ENCODE assay signal across 21 cellular contexts in the genomic region with DNA sequence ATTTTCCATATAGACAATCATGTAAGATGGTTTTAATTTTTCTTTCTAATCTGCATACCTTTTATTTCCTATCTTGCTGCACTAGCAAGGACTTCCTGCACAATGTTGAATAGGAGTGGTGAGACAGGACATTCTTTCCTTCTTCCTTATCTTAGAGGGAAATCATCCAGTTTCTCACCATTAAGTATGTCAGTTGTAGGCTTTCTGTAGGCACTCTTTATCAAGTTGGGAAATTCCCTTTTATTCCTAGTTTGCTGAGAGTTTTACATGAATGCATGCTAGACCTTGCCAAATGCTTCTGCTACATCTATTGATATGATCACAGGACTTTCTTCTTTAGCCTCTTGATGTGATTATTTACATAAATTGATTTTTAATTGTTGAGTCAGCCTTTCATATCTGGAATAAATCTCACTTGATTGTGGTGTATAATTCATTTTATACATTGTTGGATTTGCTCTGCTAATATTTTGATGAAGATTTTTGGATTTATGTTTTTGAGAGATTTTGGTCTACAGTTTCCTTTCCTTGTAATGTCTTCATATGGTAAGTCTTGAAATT. TPM values are rescaled to one million over a fixed set of nuclear protein-coding genes. Genes with fewer than 3 reads are reported as not detected.
A peak's percentile ranks its signal among the peaks of the same experiment; 100 is the strongest.
DNase-seq lines count a peak whose midpoint lies in the region; ATAC-seq and TF ChIP-seq lines count a peak whose summit lies in the region.
"Had no signal": no experiment of that assay in that cellular context is flagged by ENCODE, and none has a peak within 500 bp of the region (broad histone marks: within the 10 kb centered on the region; RNA-seq: fewer than 3 reads in every experiment).

No MANE protein-coding gene starts in this region.

- H3K9me3 ChIP-seq in SK-N-SH = peaks cover 5% of the 10 kb centered on the region; the same call in 1 of the 2 replicates
- H3K9me3 ChIP-seq: MG63 had no signal

- POLR2A ChIA-PET in SK-N-SH (lab: Yijun Ruan, JAX) = no interaction called here

- H3K36me3 ChIP-seq in SK-N-SH (replicated peaks in 1 of 2; ENCODE audit: control insufficient read depth in 1 of 2, insufficient read depth in 2 of 2, low read length in 1 of 2) = no peaks in the 10 kb centered on the region
- H3K36me3 ChIP-seq: MG63 had no signal

- no peak overlapping the region for H3K4me2 ChIP-seq in SK-N-SH

- no peak for TF ChIP-seq RAD21 in SK-N-SH (IDR thresholded peaks at IDR 0.05; ENCODE audit: low read length)

- no peak overlapping the region for H3K9ac ChIP-seq in SK-N-SH
- H3K9ac ChIP-seq: BLaER1 treated with 17β-estradiol and CSF1 and Interleukin-3, amounts not matched to agents 10 nM and 100 nM had no signal

- peak; percentile 19 for DNase-seq in activated CD4-positive, alpha-beta T cell treated with anti-CD3 and anti-CD28 coated beads, Interleukin-2, amount 10 ng/mL, durations not matched to agents 24 days and 14 days
- DNase-seq in activated CD4-positive, alpha-beta T cell treated with anti-CD3 and anti-CD28 coated beads, Interleukin-2, amount 50 U/mL, for 1 hour = no peak
- DNase-seq in SK-N-SH (no peak), choroid plexus epithelial cell (ENCODE audit: low read depth) (peak; percentile 31), cerebellar cortex (ENCODE audit: low spot score) (no peak), COLO668 (lab: John Stamatoyannopoulos, UW; ENCODE audit: unreplicated experiment) (no peak), anterior cingulate cortex (lab: John Stamatoyannopoulos, UW) (no peak)
- DNase-seq: Calu3; CD4-positive, alpha-beta memory T cell; GDM1; MG63; NCI-H1417; NCI-H187; NCI-H446 treated with DMSO at 0.1 percent for 48 hours; NCI-H526 treated with DMSO at 0.1 percent for 48 hours; SHP77 treated with DMSO at 0.1 percent for 48 hours had no signal

- H3F3A ChIP-seq in SK-N-SH (replicated peaks; ENCODE audit: insufficient read depth) = peaks cover 14% of the 10 kb centered on the region

- H3K27me3 ChIP-seq in SK-N-SH (ENCODE audit: insufficient read depth) = no peaks in the 10 kb centered on the region
- H3K27me3 ChIP-seq: BLaER1 treated with 17β-estradiol and CSF1 and Interleukin-3, amounts not matched to agents 10 nM and 100 nM; MG63 had no signal

- H3K9me3 Mint-ChIP-seq in activated CD4-positive, alpha-beta T cell treated with anti-CD3 and anti-CD28 coated beads, Interleukin-2, amount 10 ng/mL, durations not matched to agents 24 days and 14 days = peaks cover 5% of the 10 kb centered on the region

- no peaks in the 10 kb centered on the region for H4K20me1 ChIP-seq in SK-N-SH (ENCODE audit: insufficient read depth)
- H4K20me1 ChIP-seq: BLaER1 treated with 17β-estradiol and CSF1 and Interleukin-3, amounts not matched to agents 10 nM and 100 nM had no signal

- intact Hi-C loops in activated CD4-positive, alpha-beta T cell treated with anti-CD3 and anti-CD28 coated beads, Interleukin-2, amount 10 ng/mL, durations not matched to agents 24 days and 14 days (cut with micrococcal nuclease) = loop anchor here (10.0 kb wide), 1 partner anchor 581 kb away; no protein-coding TSS in a partner anchor

- H3K27ac Mint-ChIP-seq in activated CD4-positive, alpha-beta T cell treated with anti-CD3 and anti-CD28 coated beads, Interleukin-2, amount 10 ng/mL, durations not matched to agents 24 days and 14 days = no peak overlapping the region

- H3K4me3 ChIP-seq in SK-N-SH (ENCODE audit: low read depth in 2 of 2, low read length in 1 of 2) (no peak overlapping the region), choroid plexus epithelial cell (ENCODE audit: low read depth, low read length) (no peak overlapping the region)
- H3K4me3 ChIP-seq: BLaER1 treated with 17β-estradiol and CSF1 and Interleukin-3, amounts not matched to agents 10 nM and 100 nM; MG63 had no signal

- TF ChIP-seq CTCF in SK-N-SH (IDR thresholded peaks at IDR 0.05) (no peak), choroid plexus epithelial cell (conservative IDR thresholded peaks at IDR 0.05; ENCODE audit: low read depth, low read length) (no peak)

- TF ChIP-seq EP300 in SK-N-SH (IDR thresholded peaks at IDR 0.05; ENCODE audit: borderline replicate concordance in 1 of 2, low read depth in 1 of 2, low read length in 1 of 2) = no peak

- CTCF ChIA-PET in SK-N-SH (lab: Yijun Ruan, JAX) = no interaction called here

- no peaks in the 10 kb centered on the region for H3K79me2 ChIP-seq in SK-N-SH (ENCODE audit: insufficient read depth)

- H2AFZ ChIP-seq in SK-N-SH (ENCODE audit: low read depth) = no peak overlapping the region

- H3K27me3 Mint-ChIP-seq in activated CD4-positive, alpha-beta T cell treated with anti-CD3 and anti-CD28 coated beads, Interleukin-2, amount 10 ng/mL, durations not matched to agents 24 days and 14 days = peaks cover 41% of the 10 kb centered on the region

- H3K4me3 Mint-ChIP-seq in activated CD4-positive, alpha-beta T cell treated with anti-CD3 and anti-CD28 coated beads, Interleukin-2, amount 10 ng/mL, durations not matched to agents 24 days and 14 days = no peak overlapping the region
- H3K4me3 Mint-ChIP-seq: CD4-positive, alpha-beta memory T cell had no signal

- H3K27ac ChIP-seq in SK-N-SH (ENCODE audit: low read depth in 2 of 2, low read length in 1 of 2) = no peak overlapping the region
- H3K27ac ChIP-seq: 22Rv1; BLaER1 treated with 17β-estradiol and CSF1 and Interleukin-3, amounts not matched to agents 10 nM and 100 nM; RWPE1 had no signal

- H3K4me1 ChIP-seq in SK-N-SH (ENCODE audit: control insufficient read depth in 1 of 2, insufficient read depth in 2 of 2, low read depth in 1 of 2, low read length in 1 of 2) = peaks cover 6 to 9% of the 10 kb centered on the region in 2 experiments; a peak in 3 of 4 replicates

- H3K36me3 Mint-ChIP-seq in activated CD4-positive, alpha-beta T cell treated with anti-CD3 and anti-CD28 coated beads, Interleukin-2, amount 10 ng/mL, durations not matched to agents 24 days and 14 days (ENCODE audit: low read depth) = no peaks in the 10 kb centered on the region

- H3K4me1 Mint-ChIP-seq in activated CD4-positive, alpha-beta T cell treated with anti-CD3 and anti-CD28 coated beads, Interleukin-2, amount 10 ng/mL, durations not matched to agents 24 days and 14 days = peaks cover 6% of the 10 kb centered on the region

- H3K9me2 ChIP-seq in SK-N-SH = no peaks in the 10 kb centered on the region

- no peak for ATAC-seq in HG02588 (IDR thresholded peaks at IDR 0.05; ENCODE audit: unreplicated experiment)
- ATAC-seq: HCT116 had no signal

TF ChIP-seq in SK-N-SH, 30 proteins besides CTCF, POLR2A, EP300 and RAD21:
- TF ChIP-seq NFIC (IDR thresholded peaks at IDR 0.05; ENCODE audit: borderline replicate concordance) = peak; percentile 24; the same call in 1 of the 2 replicates
- TF ChIP-seq TCF12 (IDR thresholded peaks at IDR 0.05) = peak; percentile 40
- no peak for TF ChIP-seq SIN3A (IDR thresholded peaks at IDR 0.05; ENCODE audit: borderline replicate concordance, low read depth, low read length)
- TF ChIP-seq, protein P1, sequence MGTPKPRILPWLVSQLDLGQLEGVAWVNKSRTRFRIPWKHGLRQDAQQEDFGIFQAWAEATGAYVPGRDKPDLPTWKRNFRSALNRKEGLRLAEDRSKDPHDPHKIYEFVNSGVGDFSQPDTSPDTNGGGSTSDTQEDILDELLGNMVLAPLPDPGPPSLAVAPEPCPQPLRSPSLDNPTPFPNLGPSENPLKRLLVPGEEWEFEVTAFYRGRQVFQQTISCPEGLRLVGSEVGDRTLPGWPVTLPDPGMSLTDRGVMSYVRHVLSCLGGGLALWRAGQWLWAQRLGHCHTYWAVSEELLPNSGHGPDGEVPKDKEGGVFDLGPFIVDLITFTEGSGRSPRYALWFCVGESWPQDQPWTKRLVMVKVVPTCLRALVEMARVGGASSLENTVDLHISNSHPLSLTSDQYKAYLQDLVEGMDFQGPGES (IDR thresholded peaks at IDR 0.05; ENCODE audit: low read depth, low read length) = no peak
- TF ChIP-seq, protein P2, sequence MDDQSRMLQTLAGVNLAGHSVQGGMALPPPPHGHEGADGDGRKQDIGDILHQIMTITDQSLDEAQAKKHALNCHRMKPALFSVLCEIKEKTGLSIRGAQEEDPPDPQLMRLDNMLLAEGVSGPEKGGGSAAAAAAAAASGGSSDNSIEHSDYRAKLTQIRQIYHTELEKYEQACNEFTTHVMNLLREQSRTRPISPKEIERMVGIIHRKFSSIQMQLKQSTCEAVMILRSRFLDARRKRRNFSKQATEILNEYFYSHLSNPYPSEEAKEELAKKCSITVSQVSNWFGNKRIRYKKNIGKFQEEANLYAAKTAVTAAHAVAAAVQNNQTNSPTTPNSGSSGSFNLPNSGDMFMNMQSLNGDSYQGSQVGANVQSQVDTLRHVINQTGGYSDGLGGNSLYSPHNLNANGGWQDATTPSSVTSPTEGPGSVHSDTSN (IDR thresholded peaks at IDR 0.05) = 0 out of 2 replicates have a peak, but pooled peaks have one; percentile 21

RNA-seq across cellular contexts. Expression of gene RNF175, which starts 23.8 kb away (rescaled TPM):
- not detected in 2 replicates for total RNA-seq in activated CD4-positive, alpha-beta T cell treated with anti-CD3 and anti-CD28 coated beads, Interleukin-2, amount 10 ng/mL, durations not matched to agents 24 days and 14 days
- polyA plus RNA-seq in SK-N-SH (2012; rRNA removed) = 0.06 and 0.10 TPM in 2 replicates
- polyA plus RNA-seq in SK-N-SH (2012; cell fraction: cytosol; rRNA removed) = 0.12 and 0.18 TPM in 2 replicates
- 0.09 and 0.32 TPM in 2 replicates for polyA plus RNA-seq in SK-N-SH (2012; cell fraction: nucleus; rRNA removed)

RNA-seq across cellular contexts. Expression of gene TLR2, which starts 51.9 kb away (rescaled TPM):
- total RNA-seq in activated CD4-positive, alpha-beta T cell treated with anti-CD3 and anti-CD28 coated beads, Interleukin-2, amount 10 ng/mL, durations not matched to agents 24 days and 14 days = 0.21 and 0.47 TPM in 2 replicates
- polyA plus RNA-seq in SK-N-SH (2012; rRNA removed) = 0.18 and 0.21 TPM in 2 replicates
- 0.10 and 0.21 TPM in 2 replicates for polyA plus RNA-seq in SK-N-SH (2012; cell fraction: cytosol; rRNA removed)
- 0.45 and 0.70 TPM in 2 replicates for polyA plus RNA-seq in SK-N-SH (2012; cell fraction: nucleus; rRNA removed)

RNA-seq across cellular contexts. Expression of gene SFRP2, which starts 52.9 kb away (rescaled TPM):
- not detected in 2 replicates for total RNA-seq in activated CD4-positive, alpha-beta T cell treated with anti-CD3 and anti-CD28 coated beads, Interleukin-2, amount 10 ng/mL, durations not matched to agents 24 days and 14 days
- not detected in 2 replicates for polyA plus RNA-seq in SK-N-SH (2012; rRNA removed)
- not detected in 2 replicates for polyA plus RNA-seq in SK-N-SH (2012; cell fraction: cytosol; rRNA removed)
- polyA plus RNA-seq in SK-N-SH (2012; cell fraction: nucleus; rRNA removed) = not detected in 2 replicates
- total RNA-seq: Calu3; CD4-positive, alpha-beta memory T cell had no signal
- polyA plus RNA-seq: CD4-positive, alpha-beta memory T cell had no signal

Comparison
In these comparisons a context has a peak if more than half of its experiments do, and no peak if none do; other contexts are left out.
1. DNase-seq: peak in activated CD4-positive, alpha-beta T cell treated with anti-CD3 and anti-CD28 coated beads, Interleukin-2, amount 10 ng/mL, durations not matched to agents 24 days and 14 days (single experiment) and choroid plexus epithelial cell (single experiment); none in activated CD4-positive, alpha-beta T cell treated with anti-CD3 and anti-CD28 coated beads, Interleukin-2, amount 50 U/mL, for 1 hour (single experiment), SK-N-SH (single experiment), cerebellar cortex (single experiment), COLO668 (single experiment) and anterior cingulate cortex (0 of 58).